ENCODE assay signal across 8 cellular contexts in genomic region chr3:122021811-122022401, GRCh38. TPM values are rescaled to one million over a fixed set of nuclear protein-coding genes. Genes with fewer than 3 reads are reported as not detected.
DNase-seq lines count a peak whose midpoint lies in the region; ATAC-seq and TF ChIP-seq lines count a peak whose summit lies in the region.

TSS of gene ILDR1 (minus strand) at chr3:122022247. CDS start at chr3:122022077, 170 bp downstream.

- intact Hi-C loops in left ventricle myocardium superior (cut with micrococcal nuclease): no loop called here
- intact Hi-C loops in stomach (cut with DNase I; ENCODE audit: low total_unique reads): no loop called here

- no peak within 1 kb of the TSS for H3K27ac ChIP-seq in OCI-LY3 (ENCODE audit: low read length)
- H3K27ac ChIP-seq in stomach: peak within 1 kb of the TSS in 1 of 5 donors; percentile 13
- H3K27ac ChIP-seq in substantia nigra (ENCODE audit: low read depth, low read length, poor library complexity, severe bottlenecking): no peak within 1 kb of the TSS
- H3K27ac ChIP-seq in gastroesophageal sphincter: no peak within 1 kb of the TSS

- no peaks in the 10 kb centered on the region for H3K9me3 ChIP-seq in OCI-LY3 (ENCODE audit: insufficient read depth, low read length)
- H3K9me3 ChIP-seq in stomach: no peaks in the 10 kb centered on the region
- H3K9me3 ChIP-seq in gastroesophageal sphincter: no peaks in the 10 kb centered on the region

- H3K4me3 ChIP-seq in OCI-LY3 (ENCODE audit: low read length): peak within 1 kb of the TSS; percentile 75
- peak within 1 kb of the TSS; percentile 26 to 54 (median 36) for H3K4me3 ChIP-seq in stomach
- H3K4me3 ChIP-seq in gastroesophageal sphincter: peak within 1 kb of the TSS in 1 of 2 donors; percentile 18

- H3K79me2 ChIP-seq in OCI-LY3 (ENCODE audit: low read length): no peaks in the 10 kb centered on the region

- H3K36me3 ChIP-seq in OCI-LY3 (replicated peaks; ENCODE audit: low read depth, low read length) (no peaks in the 10 kb centered on the region), stomach (no peaks in the 10 kb centered on the region), gastroesophageal sphincter (no peaks in the 10 kb centered on the region)

- no peaks in the 10 kb centered on the region for H4K20me1 ChIP-seq in OCI-LY3 (ENCODE audit: insufficient read depth, low read length)

- no peak for TF ChIP-seq EP300 in stomach (IDR thresholded peaks at IDR 0.05)
- no peak for TF ChIP-seq EP300 in gastroesophageal sphincter (IDR thresholded peaks at IDR 0.05)

- H2AFZ ChIP-seq in OCI-LY3 (ENCODE audit: low read depth, low read length): peak within 1 kb of the TSS; percentile 91

- TF ChIP-seq POLR2A in GM15510 (IDR thresholded peaks at IDR 0.05; ENCODE audit: borderline replicate concordance, extremely low read depth, insufficient read length) (peak; percentile 40), stomach (IDR thresholded peaks at IDR 0.05) (no peak), gastroesophageal sphincter (IDR thresholded peaks at IDR 0.05) (no peak)

- H3K27me3 ChIP-seq in OCI-LY3 (ENCODE audit: low read depth, low read length) (peaks cover 5% of the 10 kb centered on the region; the same call in 1 of the 2 replicates), stomach (peaks cover 0 to 67% (median 17%) of the 10 kb centered on the region in 3 donors), gastroesophageal sphincter (peaks cover 36% of the 10 kb centered on the region)

- peak within 1 kb of the TSS; percentile 84 for H3K4me2 ChIP-seq in OCI-LY3 (ENCODE audit: low read length)

- no peak for TF ChIP-seq CTCF in OCI-LY3 (IDR thresholded peaks at IDR 0.05; ENCODE audit: low read depth, low read length)
- no peak for TF ChIP-seq CTCF in stomach (IDR thresholded peaks at IDR 0.05)
- no peak for TF ChIP-seq CTCF in gastroesophageal sphincter (IDR thresholded peaks at IDR 0.05)

- DNase-seq in left ventricle myocardium superior (no peak), stomach (peak; percentile 53), substantia nigra (lab: John Stamatoyannopoulos, UW) (no peak), KG1 (lab: John Stamatoyannopoulos, UW) (no peak)

- peaks cover 32% of the 10 kb centered on the region for H3K4me1 ChIP-seq in OCI-LY3 (ENCODE audit: low read length)
- H3K4me1 ChIP-seq in stomach: peaks cover 0 to 18% (median 5%) of the 10 kb centered on the region in 4 donors
- H3K4me1 ChIP-seq in gastroesophageal sphincter: peaks cover 0 to 6% (median 0%) of the 10 kb centered on the region in 3 donors

- 4 to 11% (median 7%) methylated on average over 35 to 43 of the region's 43 CpGs for WGBS in stomach, 5 donors
- 0% methylated on average over 2 of the region's 43 CpGs; no CpG with 5 or more reads in 1 of the 2 donors for WGBS in gastroesophageal sphincter (ENCODE audit: low coverage in 1 of 2), 2 donors

- ATAC-seq in HG02840 (IDR thresholded peaks at IDR 0.05; ENCODE audit: low FRiP score, unreplicated experiment) (peak; percentile 44), left ventricle myocardium superior (peak; percentile 28), gastroesophageal sphincter (no peak)

- H3K9ac ChIP-seq in OCI-LY3 (ENCODE audit: low read length): peak within 1 kb of the TSS; percentile 34

RNA-seq across cellular contexts. Expression of gene ILDR1, which starts in this region (rescaled TPM):
- total RNA-seq in left ventricle myocardium superior (0.20 TPM), stomach (10 to 100 TPM in 1 of 5 donors, under 1 TPM in 2, not detected in 2; under 0.01 to 21.4 (median 0.18) TPM), gastroesophageal sphincter (under 1 TPM in 1 of 4 donors, not detected in 3; 0.74 TPM)
- polyA plus RNA-seq in stomach: 1 to 10 TPM in 1 of 3 donors, not detected in 2; 1.3 TPM

Comparison
In these comparisons a context has a peak if more than half of its experiments do, and no peak if none do; other contexts are left out.
1. Peak in ATAC-seq in left ventricle myocardium superior; RNA of the gene not detected or under 1 TPM.